ENCODE assay signal across 18 cellular contexts in the genomic region with DNA sequence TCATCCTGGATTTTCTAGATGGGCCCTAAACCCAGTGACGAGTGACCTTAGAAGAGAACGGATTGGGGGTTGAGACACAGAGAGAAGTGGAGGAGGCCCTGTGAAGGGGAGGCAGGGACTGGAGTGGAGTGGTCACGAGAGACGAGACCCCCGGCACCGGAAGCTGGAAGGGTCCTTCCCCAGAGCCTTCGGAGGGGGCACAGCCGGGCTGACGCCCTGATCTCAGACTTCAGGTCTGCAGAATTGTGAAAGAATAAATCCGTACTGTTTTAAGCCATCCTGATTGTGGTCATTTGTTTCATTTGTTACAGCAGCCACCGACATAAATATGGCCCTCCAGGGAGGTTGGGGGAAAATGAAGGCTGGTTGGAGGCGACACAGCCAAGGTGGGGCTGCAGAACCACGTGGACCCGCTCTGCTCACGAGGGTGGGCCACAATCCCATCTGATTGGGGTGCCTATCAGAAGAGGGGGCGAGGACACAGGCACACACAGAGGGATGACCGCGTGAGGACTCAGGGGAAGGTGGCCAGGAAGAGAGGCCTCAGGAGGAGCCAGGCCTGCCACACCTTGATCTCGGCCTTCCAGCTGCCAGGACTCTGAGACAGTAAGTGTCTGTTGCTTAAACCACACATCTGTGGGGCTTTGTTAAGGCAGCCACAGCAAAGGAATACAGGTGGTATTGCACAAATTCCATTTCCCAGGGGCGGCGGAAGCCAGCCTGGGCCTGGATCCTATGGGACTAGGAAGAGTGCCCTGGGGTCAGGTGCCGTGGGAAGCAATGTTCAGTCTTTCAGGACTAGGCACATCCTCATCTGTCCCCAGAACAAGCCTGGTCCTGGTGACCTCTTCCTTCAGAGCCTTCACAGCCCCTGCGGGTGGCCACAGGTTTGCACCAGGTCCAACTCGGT.
"Had no signal": no experiment of that assay in that cellular context is flagged by ENCODE, and none has a peak within 500 bp of the region (broad histone marks: within the 10 kb centered on the region; RNA-seq: fewer than 3 reads in every experiment).

No MANE protein-coding gene starts in this region.

- H3K4me1 Mint-ChIP-seq: activated T-helper 17 cell treated with anti-CD3 and anti-CD28 coated beads, Interleukin-2, amount 50 U/mL, for 72 hours; central memory CD8-positive, alpha-beta T cell; neural progenitor cell; stimulated activated naive CD8-positive, alpha-beta T cell treated with anti-CD3 and anti-CD28 coated beads, Interleukin-15, amount 100 ng/mL, for 72 hours; WTC11 had no signal

- H3K4me2 ChIP-seq: neural progenitor cell had no signal

- H3K27me3 Mint-ChIP-seq: stimulated activated naive CD8-positive, alpha-beta T cell treated with anti-CD3 and anti-CD28 coated beads, Interleukin-15, amount 100 ng/mL, for 72 hours had no signal

- H3K36me3 Mint-ChIP-seq: neural progenitor cell had no signal

- H3K27me3 ChIP-seq: body of pancreas, foreskin keratinocyte, neural progenitor cell, tibial nerve had no signal

- H3K4me1 ChIP-seq: foreskin keratinocyte, neural progenitor cell, prostate gland, suprapubic skin, tibial nerve had no signal

- H3K9me3 ChIP-seq: body of pancreas, mucosa of descending colon, prostate gland, suprapubic skin, tibial nerve had no signal

- H3K27ac ChIP-seq: body of pancreas, foreskin keratinocyte, neural progenitor cell, prostate gland, suprapubic skin, tibial nerve had no signal

- DNase-seq: activated naive CD4-positive, alpha-beta T cell treated with anti-CD3 and anti-CD28 coated beads for 36 hours; activated T-cell treated with anti-CD3 and anti-CD28 coated beads, Interleukin-2, amount 50 U/mL, for 24 hours; body of pancreas; effector memory CD4-positive, alpha-beta T cell; foreskin keratinocyte; mesenchymal stem cell; mucosa of descending colon; stimulated activated CD4-positive, alpha-beta T cell treated with anti-CD3 and anti-CD28 coated beads, Interleukin-1b, Interleukin-23, amount 100 ng/mL, for 48 hours; stimulated activated naive CD8-positive, alpha-beta T cell treated with anti-CD3 and anti-CD28 coated beads, Interleukin-15, amount 100 ng/mL, for 72 hours; T1000 had no signal

- H3K9ac ChIP-seq: neural progenitor cell had no signal

- H3K4me3 Mint-ChIP-seq: activated naive CD4-positive, alpha-beta T cell treated with anti-CD3 and anti-CD28 coated beads for 36 hours; activated T-cell treated with anti-CD3 and anti-CD28 coated beads, Interleukin-2, amount 50 U/mL, for 24 hours; activated T-helper 17 cell treated with anti-CD3 and anti-CD28 coated beads, Interleukin-2, amount 50 U/mL, for 72 hours; central memory CD8-positive, alpha-beta T cell; neural progenitor cell; stimulated activated naive CD8-positive, alpha-beta T cell treated with anti-CD3 and anti-CD28 coated beads, Interleukin-15, amount 100 ng/mL, for 72 hours; T-helper 1 cell treated with Interleukin-12 subunit alpha and Interleukin-12 subunit beta and Interleukin-4 antibody, amounts not matched to agents 30 μg/mL and 1 μg/mL, for 36 hours; WTC11 had no signal

- H3K27ac Mint-ChIP-seq: activated naive CD4-positive, alpha-beta T cell treated with anti-CD3 and anti-CD28 coated beads for 36 hours; activated T-cell treated with anti-CD3 and anti-CD28 coated beads, Interleukin-2, amount 50 U/mL, for 24 hours; activated T-helper 17 cell treated with anti-CD3 and anti-CD28 coated beads, Interleukin-2, amount 50 U/mL, for 72 hours; neural progenitor cell; T-helper 1 cell treated with Interleukin-12 subunit alpha and Interleukin-12 subunit beta and Interleukin-4 antibody, amounts not matched to agents 30 μg/mL and 1 μg/mL, for 36 hours; WTC11 had no signal

- ATAC-seq: activated T-helper 17 cell treated with anti-CD3 and anti-CD28 coated beads, Interleukin-2, amount 50 U/mL, for 72 hours; body of pancreas; foreskin keratinocyte; mucosa of descending colon; stimulated activated naive CD8-positive, alpha-beta T cell treated with anti-CD3 and anti-CD28 coated beads, Interleukin-15, amount 100 ng/mL, for 72 hours; WTC11 had no signal

- H3K9me3 Mint-ChIP-seq: activated naive CD4-positive, alpha-beta T cell treated with anti-CD3 and anti-CD28 coated beads for 36 hours; activated T-cell treated with anti-CD3 and anti-CD28 coated beads, Interleukin-2, amount 50 U/mL, for 24 hours; activated T-helper 17 cell treated with anti-CD3 and anti-CD28 coated beads, Interleukin-2, amount 50 U/mL, for 72 hours; central memory CD8-positive, alpha-beta T cell; stimulated activated naive CD8-positive, alpha-beta T cell treated with anti-CD3 and anti-CD28 coated beads, Interleukin-15, amount 100 ng/mL, for 72 hours; T-helper 1 cell treated with Interleukin-12 subunit alpha and Interleukin-12 subunit beta and Interleukin-4 antibody, amounts not matched to agents 30 μg/mL and 1 μg/mL, for 36 hours had no signal

- H2AFZ ChIP-seq: neural progenitor cell had no signal

- H3K36me3 ChIP-seq: neural progenitor cell, prostate gland, suprapubic skin, tibial nerve had no signal

- H3K4me3 ChIP-seq: body of pancreas, mucosa of descending colon, neural progenitor cell, prostate gland, suprapubic skin, tibial nerve had no signal
